8 cellular contexts compared by ENCODE assay signal in the genomic region with DNA sequence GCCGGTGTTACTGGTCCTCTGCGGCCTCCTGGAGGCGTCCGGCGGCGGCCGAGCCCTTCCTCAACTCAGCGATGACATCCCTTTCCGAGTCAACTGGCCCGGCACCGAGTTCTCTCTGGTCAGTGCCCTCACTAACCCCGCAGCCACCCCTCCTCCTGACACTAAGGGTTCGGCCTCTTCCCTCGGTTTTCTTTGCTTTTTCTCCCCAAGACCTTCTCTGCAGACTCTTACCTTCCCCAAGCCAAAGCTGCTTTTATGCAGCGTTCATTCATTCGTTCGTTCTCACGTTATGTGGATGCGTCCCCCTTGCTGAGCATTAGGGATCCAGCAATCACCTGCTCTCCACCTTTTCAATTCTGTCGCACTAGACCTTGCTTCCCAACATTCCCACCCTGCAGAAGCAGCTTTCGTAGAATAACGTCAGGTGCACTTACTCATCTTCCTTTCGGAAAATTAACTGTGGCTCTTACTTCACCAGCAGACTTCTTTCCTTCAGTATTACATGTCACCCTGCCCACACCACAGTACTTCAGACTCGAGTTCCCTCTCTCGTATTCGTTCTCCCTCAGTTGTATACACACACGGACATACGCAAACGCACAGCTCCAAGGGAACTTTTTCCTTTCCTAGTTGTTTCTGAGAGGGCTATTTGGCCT. TPM values are rescaled to one million over a fixed set of nuclear protein-coding genes. Genes with fewer than 3 reads are reported as not detected.
A peak's percentile ranks its signal among the peaks of the same experiment; 100 is the strongest.
DNase-seq lines count a peak whose midpoint lies in the region; ATAC-seq and TF ChIP-seq lines count a peak whose summit lies in the region.

No MANE protein-coding gene starts in this region.

- TF ChIP-seq CTCF in GM23338 (conservative IDR thresholded peaks at IDR 0.05; ENCODE audit: low read depth in 2 of 2) (no peak), parathyroid adenoma (IDR thresholded peaks at IDR 0.05) (no peak)

- H2AFZ ChIP-seq in GM23338 (peak overlapping the region; percentile 70; the same call in 1 of the 2 replicates), parathyroid adenoma (peak overlapping the region; percentile 88)

- intact Hi-C loops in Right ventricle myocardium inferior (cut with DNase I), result no loop called here

- H3K4me1 ChIP-seq in GM23338 (ENCODE audit: insufficient read depth) (peaks cover 24% of the 10 kb centered on the region), parathyroid adenoma (peaks cover 9% of the 10 kb centered on the region)

- peak overlapping the region; percentile 83 for H3K27ac Mint-ChIP-seq in GM23338

- peak overlapping the region; percentile 95 for H3K4me3 Mint-ChIP-seq in GM23338
- peak overlapping the region; percentile 100 for H3K4me3 Mint-ChIP-seq in activated T-cell treated with anti-CD3 and anti-CD28 coated beads, Interleukin-2, amount 50 U/mL, for 4 hours

- no peak for TF ChIP-seq EP300 in Ishikawa (IDR thresholded peaks at IDR 0.05; ENCODE audit: borderline replicate concordance)

- DNase-seq in SIG-M5 treated with dmso at 0.1 percent for 504 hours (lab: John Stamatoyannopoulos, UW; ENCODE audit: unreplicated experiment) (peak; percentile 59), SIG-M5 (lab: John Stamatoyannopoulos, UW) (no peak), GM23338 (ENCODE audit: low spot score) (peak; percentile 8), Right ventricle myocardium inferior (ENCODE audit: missing footprints) (peak; percentile 86), retina (no peak)
- no peak for DNase-seq in activated T-cell treated with anti-CD3 and anti-CD28 coated beads, Interleukin-2, amount 50 U/mL, for 4 hours

- H3K9me3 ChIP-seq in parathyroid adenoma (ENCODE audit: control insufficient read depth, low read length), result no peaks in the 10 kb centered on the region

- peak overlapping the region; percentile 38 for H3K9ac ChIP-seq in parathyroid adenoma

- peaks cover 9% of the 10 kb centered on the region; the same call in 1 of the 2 replicates for H4K20me1 ChIP-seq in GM23338 (replicated peaks; ENCODE audit: insufficient read depth)

- TF ChIP-seq RAD21 in Ishikawa (IDR thresholded peaks at IDR 0.05; ENCODE audit: low read depth), result no peak

- H3K9me3 Mint-ChIP-seq in GM23338, result peaks cover 2% of the 10 kb centered on the region; the same call in 1 of the 3 replicates
- H3K9me3 Mint-ChIP-seq in activated T-cell treated with anti-CD3 and anti-CD28 coated beads, Interleukin-2, amount 50 U/mL, for 4 hours, result no peaks in the 10 kb centered on the region

- ATAC-seq in GM23338 (peak; percentile 70), Right ventricle myocardium inferior (peak; percentile 72)
- peak; percentile 33 to 47 for ATAC-seq in activated T-cell treated with anti-CD3 and anti-CD28 coated beads, Interleukin-2, amount 50 U/mL, for 4 hours

- H3K4me2 ChIP-seq in GM23338 (peak overlapping the region; percentile 99), parathyroid adenoma (ENCODE audit: low read length) (peak overlapping the region; percentile 99)

- H3K27me3 ChIP-seq in GM23338 (ENCODE audit: insufficient read depth) (no peaks in the 10 kb centered on the region), parathyroid adenoma (ENCODE audit: control insufficient read depth, insufficient read depth, low read length) (no peaks in the 10 kb centered on the region)

- H3K27me3 Mint-ChIP-seq in GM23338 (ENCODE audit: insufficient read depth, low read depth, poor library complexity), result peaks cover 7% of the 10 kb centered on the region
- H3K27me3 Mint-ChIP-seq in activated T-cell treated with anti-CD3 and anti-CD28 coated beads, Interleukin-2, amount 50 U/mL, for 4 hours (ENCODE audit: low read depth), result no peaks in the 10 kb centered on the region

- peak overlapping the region; percentile 67 for H3K27ac ChIP-seq in GM23338 (ENCODE audit: low read depth)
- H3K27ac ChIP-seq in parathyroid adenoma, result peak overlapping the region; percentile 77

- H3F3A ChIP-seq in GM23338 (replicated peaks; ENCODE audit: low read depth), result peaks cover 5% of the 10 kb centered on the region; the same call in 1 of the 2 replicates

- H3K36me3 ChIP-seq in GM23338 (ENCODE audit: insufficient read depth) (no peaks in the 10 kb centered on the region), parathyroid adenoma (ENCODE audit: control insufficient read depth, insufficient read depth, low read length) (no peaks in the 10 kb centered on the region)

- H3K4me1 Mint-ChIP-seq in GM23338, result peaks cover 30% of the 10 kb centered on the region
- peaks cover 43% of the 10 kb centered on the region for H3K4me1 Mint-ChIP-seq in activated T-cell treated with anti-CD3 and anti-CD28 coated beads, Interleukin-2, amount 50 U/mL, for 4 hours (ENCODE audit: low read depth)

- peak overlapping the region; percentile 96 for H3K4me3 ChIP-seq in GM23338
- H3K4me3 ChIP-seq in parathyroid adenoma (ENCODE audit: low read depth, low read length), result peak overlapping the region; percentile 90

- H3K79me2 ChIP-seq in GM23338 (replicated peaks; ENCODE audit: insufficient read depth) (peaks cover 90% of the 10 kb centered on the region), parathyroid adenoma (peaks cover 56% of the 10 kb centered on the region)

- H3K9me2 ChIP-seq in GM23338 (ENCODE audit: insufficient read depth), result no peaks in the 10 kb centered on the region

- H3K36me3 Mint-ChIP-seq in GM23338 (ENCODE audit: low read depth), result peaks cover 2% of the 10 kb centered on the region
- peaks cover 5% of the 10 kb centered on the region for H3K36me3 Mint-ChIP-seq in activated T-cell treated with anti-CD3 and anti-CD28 coated beads, Interleukin-2, amount 50 U/mL, for 4 hours (ENCODE audit: insufficient read depth)

TF ChIP-seq in GM23338, 12 proteins besides CTCF, POLR2A, EP300 and RAD21:
- no peak for TF ChIP-seq EZH2 (IDR thresholded peaks at IDR 0.05; ENCODE audit: low read depth, unreplicated experiment)
- TF ChIP-seq STAT1 (IDR thresholded peaks at IDR 0.05; ENCODE audit: unreplicated experiment), result no peak
- TF ChIP-seq ZNF331 (CRISPR knock-in tag; IDR thresholded peaks at IDR 0.05; ENCODE audit: low read depth), result no peak
- no peak for TF ChIP-seq EZH2phosphoT487 (IDR thresholded peaks at IDR 0.05; ENCODE audit: unreplicated experiment)
- no peak for TF ChIP-seq JUNB (IDR thresholded peaks at IDR 0.05; ENCODE audit: unreplicated experiment)
- no peak for TF ChIP-seq NANOG (IDR thresholded peaks at IDR 0.05; ENCODE audit: borderline replicate concordance)
- TF ChIP-seq, protein P1, sequence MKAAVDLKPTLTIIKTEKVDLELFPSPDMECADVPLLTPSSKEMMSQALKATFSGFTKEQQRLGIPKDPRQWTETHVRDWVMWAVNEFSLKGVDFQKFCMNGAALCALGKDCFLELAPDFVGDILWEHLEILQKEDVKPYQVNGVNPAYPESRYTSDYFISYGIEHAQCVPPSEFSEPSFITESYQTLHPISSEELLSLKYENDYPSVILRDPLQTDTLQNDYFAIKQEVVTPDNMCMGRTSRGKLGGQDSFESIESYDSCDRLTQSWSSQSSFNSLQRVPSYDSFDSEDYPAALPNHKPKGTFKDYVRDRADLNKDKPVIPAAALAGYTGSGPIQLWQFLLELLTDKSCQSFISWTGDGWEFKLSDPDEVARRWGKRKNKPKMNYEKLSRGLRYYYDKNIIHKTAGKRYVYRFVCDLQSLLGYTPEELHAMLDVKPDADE (IDR thresholded peaks at IDR 0.05), result no peak

TF ChIP-seq in Ishikawa, 13 proteins besides CTCF, POLR2A, EP300 and RAD21:
- TF ChIP-seq, protein P2, sequence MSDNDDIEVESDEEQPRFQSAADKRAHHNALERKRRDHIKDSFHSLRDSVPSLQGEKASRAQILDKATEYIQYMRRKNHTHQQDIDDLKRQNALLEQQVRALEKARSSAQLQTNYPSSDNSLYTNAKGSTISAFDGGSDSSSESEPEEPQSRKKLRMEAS (IDR thresholded peaks at IDR 0.05), result peak; percentile 17; the same call in 1 of the 2 replicates
- TF ChIP-seq, protein P3, sequence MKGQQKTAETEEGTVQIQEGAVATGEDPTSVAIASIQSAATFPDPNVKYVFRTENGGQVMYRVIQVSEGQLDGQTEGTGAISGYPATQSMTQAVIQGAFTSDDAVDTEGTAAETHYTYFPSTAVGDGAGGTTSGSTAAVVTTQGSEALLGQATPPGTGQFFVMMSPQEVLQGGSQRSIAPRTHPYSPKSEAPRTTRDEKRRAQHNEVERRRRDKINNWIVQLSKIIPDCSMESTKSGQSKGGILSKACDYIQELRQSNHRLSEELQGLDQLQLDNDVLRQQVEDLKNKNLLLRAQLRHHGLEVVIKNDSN (IDR thresholded peaks at IDR 0.05), result no peak

RNA-seq across cellular contexts. Expression of a gene that starts 0.5 kb away (rescaled TPM):
- total RNA-seq in GM23338 (2014; rRNA removed; shearing (Covaris generic)), result 22.7 and 35.0 TPM in 2 replicates
- polyA plus RNA-seq in GM23338 (2016; fragmentation: Nextera tagmentation; extraction: Ambion mirVana), result 38.1 and 41.2 TPM in 2 replicates
- 10 to 100 TPM; 18.7 to 19.7 (median 19.7) TPM for total RNA-seq in activated T-cell treated with anti-CD3 and anti-CD28 coated beads, Interleukin-2, amount 50 U/mL, for 4 hours
- 33.9 TPM for total RNA-seq in Right ventricle myocardium inferior

RNA-seq across cellular contexts. Expression of a gene that starts 0.6 kb away (rescaled TPM):
- total RNA-seq in GM23338 (2014; rRNA removed; shearing (Covaris generic)), result 28.9 and 30.5 TPM in 2 replicates
- polyA plus RNA-seq in GM23338 (2016; fragmentation: Nextera tagmentation; extraction: Ambion mirVana), result 20.1 and 22.4 TPM in 2 replicates
- total RNA-seq in activated T-cell treated with anti-CD3 and anti-CD28 coated beads, Interleukin-2, amount 50 U/mL, for 4 hours, result 10 to 100 TPM; 11.5 to 15.9 (median 12.8) TPM
- total RNA-seq in Right ventricle myocardium inferior, result 9.2 TPM

RNA-seq across cellular contexts. Expression of a gene that starts 19.8 kb away (rescaled TPM):
- total RNA-seq in GM23338 (2014; rRNA removed; shearing (Covaris generic)), result 17.9 and 20.9 TPM in 2 replicates
- polyA plus RNA-seq in GM23338 (2016; fragmentation: Nextera tagmentation; extraction: Ambion mirVana), result 25.8 and 27.1 TPM in 2 replicates
- total RNA-seq in activated T-cell treated with anti-CD3 and anti-CD28 coated beads, Interleukin-2, amount 50 U/mL, for 4 hours, result 10 to 100 TPM; 26.9 to 33.3 (median 28.7) TPM
- 6.8 TPM for total RNA-seq in Right ventricle myocardium inferior

Comparison
In these comparisons a context has a peak if more than half of its experiments do, and no peak if none do; other contexts are left out.
1. DNase-seq: peak in SIG-M5 treated with dmso at 0.1 percent for 504 hours (single experiment), GM23338 (single experiment) and Right ventricle myocardium inferior (single experiment); none in SIG-M5 (single experiment), activated T-cell treated with anti-CD3 and anti-CD28 coated beads, Interleukin-2, amount 50 U/mL, for 4 hours (single experiment) and retina (single experiment).
2. Peak in every context shown above with its lines, with median percentiles within 50 percentile points of each other: ATAC-seq.